1 cellular context compared by ENCODE assay signal in the genomic region with DNA sequence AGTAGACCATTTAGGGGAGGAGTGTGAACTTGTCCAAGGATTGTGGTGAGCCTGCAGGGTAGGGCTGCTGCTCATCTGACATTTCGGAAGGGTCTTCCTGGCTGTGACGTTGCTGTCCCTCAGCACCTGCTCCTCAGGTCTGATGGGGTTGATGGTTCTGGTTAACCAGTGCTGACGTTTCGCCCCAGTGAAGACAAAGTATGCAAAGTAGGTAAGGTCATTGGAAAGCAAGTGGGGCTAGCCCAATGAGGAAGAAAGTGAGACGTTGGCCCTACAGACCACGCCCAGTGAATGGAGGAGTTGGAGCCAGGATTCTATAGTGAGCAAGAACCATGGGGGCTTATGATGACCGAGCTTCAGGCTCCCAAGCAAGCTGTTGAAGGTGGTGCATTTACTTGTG.
A peak's percentile ranks its signal among the peaks of the same experiment; 100 is the strongest.
TF ChIP-seq lines count a peak whose summit lies in the region.

No MANE protein-coding gene starts in this region.

TF ChIP-seq in GM12878, 131 proteins besides CTCF, POLR2A, EP300 and RAD21 (continued from another document):
- peak; percentile 49; the same call in 1 of the 2 replicates for TF ChIP-seq REST (IDR thresholded peaks at IDR 0.05; ENCODE audit: low read depth, low read length)
- TF ChIP-seq, protein P1, sequence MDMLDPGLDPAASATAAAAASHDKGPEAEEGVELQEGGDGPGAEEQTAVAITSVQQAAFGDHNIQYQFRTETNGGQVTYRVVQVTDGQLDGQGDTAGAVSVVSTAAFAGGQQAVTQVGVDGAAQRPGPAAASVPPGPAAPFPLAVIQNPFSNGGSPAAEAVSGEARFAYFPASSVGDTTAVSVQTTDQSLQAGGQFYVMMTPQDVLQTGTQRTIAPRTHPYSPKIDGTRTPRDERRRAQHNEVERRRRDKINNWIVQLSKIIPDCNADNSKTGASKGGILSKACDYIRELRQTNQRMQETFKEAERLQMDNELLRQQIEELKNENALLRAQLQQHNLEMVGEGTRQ (IDR thresholded peaks at IDR 0.05; ENCODE audit: borderline replicate concordance, low read depth, low read length) = no peak
